In genomic region chr9:127390243-127390535, GRCh38 we compare ENCODE assay signal across 13 cellular contexts. TPM values are rescaled to one million over a fixed set of nuclear protein-coding genes. Genes with fewer than 3 reads are reported as not detected.
A peak's percentile ranks its signal among the peaks of the same experiment; 100 is the strongest.
DNase-seq lines count a peak whose midpoint lies in the region; ATAC-seq, FAIRE-seq and TF ChIP-seq lines count a peak whose summit lies in the region.
"Had no signal": no experiment of that assay in that cellular context is flagged by ENCODE, and none has a peak within 500 bp of the region (broad histone marks: within the 10 kb centered on the region; RNA-seq: fewer than 3 reads in every experiment).

No MANE protein-coding gene starts in this region.

- H3K36me3 ChIP-seq in KMS-11 (ENCODE audit: insufficient read depth) (no peaks in the 10 kb centered on the region), Peyer's patch (no peaks in the 10 kb centered on the region)

- peaks cover 5% of the 10 kb centered on the region for H3K27me3 Mint-ChIP-seq in nephron (ENCODE audit: low read depth)

- H2AFZ ChIP-seq in KMS-11 (ENCODE audit: low read depth) = peak overlapping the region; percentile 34; the same call in 1 of the 2 replicates

- TF ChIP-seq CTCF in A549 (IDR thresholded peaks at IDR 0.05) = no peak
- TF ChIP-seq CTCF in KMS-11 (conservative IDR thresholded peaks at IDR 0.05; ENCODE audit: low read depth, low read length) = no peak
- TF ChIP-seq CTCF in Peyer's patch (IDR thresholded peaks at IDR 0.05) = no peak
- TF ChIP-seq CTCF in nephron (IDR thresholded peaks at IDR 0.05; ENCODE audit: unreplicated experiment in 3 of 3) = no peak

- no peak overlapping the region for H3K4me2 ChIP-seq in A549
- H3K4me2 ChIP-seq in KMS-11 = peak overlapping the region; percentile 89

- no peak for DNase-seq in A549 (ENCODE audit: low read depth in 1 of 2, low spot score in 1 of 2)
- DNase-seq in Peyer's patch = no peak
- no peak for DNase-seq in activated naive CD4-positive, alpha-beta T cell treated with anti-CD3 and anti-CD28 coated beads, Interleukin-2, amount 50 U/mL, for 16 hours
- no peak for DNase-seq in stimulated activated CD4-positive, alpha-beta T cell treated with anti-CD3 and anti-CD28 coated beads, Interleukin-4, amount 100 ng/mL, for 24 hours
- DNase-seq: HFFc6, IMR-90, NCI-H2081 treated with DMSO at 0.1 percent for 48 hours, NCI-H524 had no signal

- H3K9me3 Mint-ChIP-seq in nephron = no peaks in the 10 kb centered on the region
- H3K9me3 Mint-ChIP-seq: HFFc6 had no signal

- ATAC-seq in A549 (no peak), HG03159 (IDR thresholded peaks at IDR 0.05; ENCODE audit: unreplicated experiment) (no peak)

- no peaks in the 10 kb centered on the region for H3K9me3 ChIP-seq in A549
- no peaks in the 10 kb centered on the region for H3K9me3 ChIP-seq in Peyer's patch

- POLR2A ChIA-PET in A549 (lab: Yijun Ruan, JAX) = no interaction called here

- H3K27me3 ChIP-seq in KMS-11 (ENCODE audit: insufficient read depth, low read depth) (no peaks in the 10 kb centered on the region), Peyer's patch (no peaks in the 10 kb centered on the region)

- H3K36me3 Mint-ChIP-seq in nephron (ENCODE audit: low read depth) = peaks cover 6% of the 10 kb centered on the region

- no peak for TF ChIP-seq EP300 in A549 (IDR thresholded peaks at IDR 0.05)

- no peak overlapping the region for H3K4me3 Mint-ChIP-seq in nephron
- H3K4me3 Mint-ChIP-seq: HFFc6 had no signal

- WGBS in A549 (ENCODE audit: missing lambda C conversion rate) = 79% methylated on average over 2 of the region's 2 CpGs

- H3K4me1 ChIP-seq in A549 = peaks cover 35% of the 10 kb centered on the region
- peaks cover 97% of the 10 kb centered on the region for H3K4me1 ChIP-seq in KMS-11 (ENCODE audit: low read depth, poor library complexity, severe bottlenecking)
- H3K4me1 ChIP-seq in Peyer's patch = peaks cover 0 to 20% (median 0%) of the 10 kb centered on the region in 4 donors

- peaks cover 27% of the 10 kb centered on the region for H3K4me1 Mint-ChIP-seq in nephron

- H3K9ac ChIP-seq in KMS-11 = peak overlapping the region; percentile 84; the same call in 1 of the 2 replicates

- peak overlapping the region in 2 of 3 experiments; percentile 30 to 55 for H3K27ac Mint-ChIP-seq in nephron
- H3K27ac Mint-ChIP-seq: HFFc6 had no signal

- H4K20me1 ChIP-seq in KMS-11 (ENCODE audit: insufficient read depth) = no peaks in the 10 kb centered on the region

- H3K79me2 ChIP-seq in KMS-11 (ENCODE audit: insufficient read depth, low read depth) = no peaks in the 10 kb centered on the region

- TF ChIP-seq RAD21 in A549 (conservative IDR thresholded peaks at IDR 0.05 in 1 of 2, IDR thresholded peaks at IDR 0.05 in 1 of 2) = no peak

- FAIRE-seq in A549 (lab: Jason Lieb, UNC) = no peak
- FAIRE-seq: A204.1 had no signal

- CTCF ChIA-PET in A549 (lab: Yijun Ruan, JAX) = interaction anchor here (1.1 kb wide), 1 partner anchor 25 kb away, joined by 3 read pairs; no protein-coding TSS in a partner anchor

- TF ChIP-seq POLR2A in A549 (IDR thresholded peaks at IDR 0.05; ENCODE audit: low read length) (no peak), Peyer's patch (IDR thresholded peaks at IDR 0.05) (no peak)

- peak overlapping the region; percentile 88 to 94; a peak in 5 of 6 replicates for H3K27ac ChIP-seq in A549
- peak overlapping the region; percentile 100 for H3K27ac ChIP-seq in KMS-11
- H3K27ac ChIP-seq in Peyer's patch = peak overlapping the region in 3 of 4 donors; percentile 2 to 48 (median 13)
- H3K27ac ChIP-seq: C4-2B had no signal

- H3K4me3 ChIP-seq in A549 (no peak overlapping the region), KMS-11 (IDR thresholded peaks at IDR 0.05; ENCODE audit: insufficient read depth, low read depth, low read length) (no peak overlapping the region), Peyer's patch (no peak overlapping the region)

TF ChIP-seq in A549, 52 proteins besides CTCF, POLR2A, EP300 and RAD21:
- no peak for TF ChIP-seq POLR2AphosphoS2 (conservative IDR thresholded peaks at IDR 0.05; ENCODE audit: low read length)
- no peak for TF ChIP-seq NR3C1 (IDR thresholded peaks at IDR 0.05)
- TF ChIP-seq CEBPB (IDR thresholded peaks at IDR 0.05) = no peak
- TF ChIP-seq, protein P1, sequence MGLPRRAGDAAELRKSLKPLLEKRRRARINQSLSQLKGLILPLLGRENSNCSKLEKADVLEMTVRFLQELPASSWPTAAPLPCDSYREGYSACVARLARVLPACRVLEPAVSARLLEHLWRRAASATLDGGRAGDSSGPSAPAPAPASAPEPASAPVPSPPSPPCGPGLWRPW (IDR thresholded peaks at IDR 0.05) = no peak
- TF ChIP-seq GATA3 (IDR thresholded peaks at IDR 0.05; ENCODE audit: borderline replicate concordance) = no peak
- TF ChIP-seq NFE2L2 (conservative IDR thresholded peaks at IDR 0.05; ENCODE audit: low read length) = no peak
- no peak for TF ChIP-seq KDM5A (IDR thresholded peaks at IDR 0.05)
- no peak for TF ChIP-seq RNF2 (IDR thresholded peaks at IDR 0.05; ENCODE audit: borderline replicate concordance, low read depth)
- TF ChIP-seq PHF8 (IDR thresholded peaks at IDR 0.05; ENCODE audit: borderline replicate concordance, low read depth) = no peak
TF ChIP-seq in A549: peak in this region for 0.

RNA-seq across cellular contexts. Expression of gene SLC2A8, which starts 6.8 kb away (rescaled TPM):
- polyA plus RNA-seq in A549 (2011; rRNA removed) (7.3 and 8.3 TPM in 2 replicates), A549 (2017; fragmentation: RNase III; extraction: RNeasy Plus Mini Kit Qiagen cat#74134 plus additional on column Dnase treatment) (16.0 to 16.3 TPM (median 16.3 TPM) in 3 replicates)
- polyA plus RNA-seq in A549 (2012; cell fraction: cytosol; rRNA removed) = 14.2 and 24.1 TPM in 2 replicates
- 37.4 and 58.1 TPM in 2 replicates for polyA plus RNA-seq in A549 (2012; cell fraction: nucleus; rRNA removed)
- 9.9 and 10.5 TPM in 2 replicates for polyA minus RNA-seq in A549 (2011; rRNA and poly(A)+ RNA removed)
- total RNA-seq in Peyer's patch = 10 to 100 TPM in 3 of 4 donors, 1 to 10 TPM in 1; 7.4 to 58.1 (median 42.9) TPM

RNA-seq across cellular contexts. Expression of gene ZNF79, which starts 34.0 kb away (rescaled TPM):
- polyA plus RNA-seq in A549 (2011; rRNA removed) (5.7 and 7.4 TPM in 2 replicates), A549 (2017; fragmentation: RNase III; extraction: RNeasy Plus Mini Kit Qiagen cat#74134 plus additional on column Dnase treatment) (4.9 to 5.5 TPM (median 5.1 TPM) in 3 replicates)
- 2.5 and 2.7 TPM in 2 replicates for polyA plus RNA-seq in A549 (2012; cell fraction: cytosol; rRNA removed)
- polyA plus RNA-seq in A549 (2012; cell fraction: nucleus; rRNA removed) = 3.5 and 4.7 TPM in 2 replicates
- polyA minus RNA-seq in A549 (2011; rRNA and poly(A)+ RNA removed) = 21.3 and 26.9 TPM in 2 replicates
- 10 to 100 TPM; 12.7 to 47.9 (median 14.4) TPM for total RNA-seq in Peyer's patch

Comparison
In these comparisons a context has a peak if more than half of its experiments do, and no peak if none do; other contexts are left out.
1. H3K27ac ChIP-seq: peak in every context shown above with its lines; median percentile 100 in KMS-11; 91 in A549; 13 in Peyer's patch.